14 cellular contexts compared by ENCODE assay signal in the genomic region with DNA sequence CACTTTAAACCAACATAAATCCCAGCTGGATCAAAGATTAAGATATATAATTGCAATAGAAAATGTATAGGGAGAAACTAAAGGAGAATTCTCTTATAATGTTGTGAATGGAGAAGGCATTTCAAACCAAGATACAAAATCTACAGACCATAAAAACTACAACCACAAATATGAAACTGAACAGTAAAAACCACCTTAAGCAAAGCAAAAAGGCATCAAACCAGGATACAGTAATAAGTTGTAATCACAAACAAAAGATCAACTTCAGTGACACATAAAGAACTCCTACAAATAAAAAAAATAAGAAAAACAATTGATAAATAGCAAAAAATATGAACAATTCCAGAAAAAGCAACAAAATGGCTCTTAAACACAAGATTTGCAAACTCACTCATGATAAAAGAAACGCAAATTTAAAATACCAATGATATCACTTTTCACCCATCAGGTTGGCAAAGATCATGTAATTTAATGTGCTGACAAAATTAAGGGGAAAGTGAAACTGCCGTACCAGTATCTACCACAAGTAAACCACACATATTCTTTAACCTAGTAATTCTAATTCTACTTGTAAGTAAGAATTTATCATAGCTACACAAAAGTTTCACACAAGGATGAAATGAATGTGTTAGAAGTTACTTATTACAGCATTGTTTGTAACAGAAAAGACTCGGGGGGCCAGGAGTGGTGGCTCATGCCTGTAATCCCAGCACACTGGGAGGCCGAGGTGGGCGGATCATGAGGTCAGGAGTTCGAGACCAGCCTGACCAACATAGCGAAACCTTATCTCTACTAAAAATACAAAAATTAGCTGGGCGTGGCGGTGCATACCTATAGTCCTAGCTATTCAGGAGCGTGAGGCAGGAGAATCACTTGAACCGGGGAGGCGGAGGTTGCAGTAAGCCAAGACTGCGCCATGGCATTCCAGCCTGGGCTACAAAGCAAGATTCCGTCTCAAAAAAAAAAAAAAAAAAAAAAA.
DNase-seq lines count a peak whose midpoint lies in the region; ATAC-seq and TF ChIP-seq lines count a peak whose summit lies in the region.
"Had no signal": no experiment of that assay in that cellular context is flagged by ENCODE, and none has a peak within 500 bp of the region (broad histone marks: within the 10 kb centered on the region; RNA-seq: fewer than 3 reads in every experiment).

No MANE protein-coding gene starts in this region.

- no peaks in the 10 kb centered on the region for H3K27me3 ChIP-seq in CD4-positive, CD25-positive, alpha-beta regulatory T cell (ENCODE audit: control insufficient read depth, insufficient read depth, low read length)
- H3K27me3 ChIP-seq: esophagus muscularis mucosa, Peyer's patch had no signal

- no peak for TF ChIP-seq CTCF in GM10266 (IDR thresholded peaks at IDR 0.05; ENCODE audit: control insufficient read depth, insufficient read depth, low read depth, missing control alignments)

- H3K9me3 ChIP-seq in CD4-positive, CD25-positive, alpha-beta regulatory T cell (ENCODE audit: control insufficient read depth in 2 of 2, low read length in 2 of 2), result no peaks in the 10 kb centered on the region
- H3K9me3 ChIP-seq: esophagus muscularis mucosa, Peyer's patch had no signal

- peaks cover 39% of the 10 kb centered on the region for H3K36me3 ChIP-seq in CD4-positive, CD25-positive, alpha-beta regulatory T cell (ENCODE audit: control insufficient read depth, insufficient read depth, low read length)

- no peak overlapping the region for H3K27ac ChIP-seq in CD4-positive, CD25-positive, alpha-beta regulatory T cell (ENCODE audit: insufficient read depth, low read length, poor library complexity, severe bottlenecking)
- H3K27ac ChIP-seq: esophagus muscularis mucosa, Peyer's patch had no signal

- peaks cover 26 to 58% (median 34%) of the 10 kb centered on the region in 4 donors for H3K4me1 Mint-ChIP-seq in CD4-positive, CD25-positive, alpha-beta regulatory T cell
- peaks cover 28 to 68% of the 10 kb centered on the region in 2 donors for H3K4me1 Mint-ChIP-seq in immature natural killer cell

- peak overlapping the region; percentile 9 for H3K4me3 ChIP-seq in CD4-positive, CD25-positive, alpha-beta regulatory T cell (ENCODE audit: low read depth, low read length)
- H3K4me3 ChIP-seq: esophagus muscularis mucosa, Peyer's patch had no signal

- peak in 2 of 3 donors; percentile 28 to 56 for DNase-seq in CD4-positive, CD25-positive, alpha-beta regulatory T cell
- DNase-seq in GM10266 (ENCODE audit: extremely low spot score) (peak; percentile 8), immature natural killer cell (peak; percentile 13 to 34 (median 22)), DMS53 (lab: John Stamatoyannopoulos, UW) (no peak), DMS153 treated with DMSO at 0.1 percent for 48 hours (lab: John Stamatoyannopoulos, UW; ENCODE audit: unreplicated experiment) (no peak), NCI-H526 (lab: John Stamatoyannopoulos, UW) (no peak)
- peak; percentile 65 for DNase-seq in activated CD8-positive, alpha-beta memory T cell treated with anti-CD3 and anti-CD28 coated beads, Interleukin-2, amount 50 U/mL, for 48 hours
- DNase-seq: cerebellar nuclear complex, H9, NCI-H2227 treated with DMSO at 0.1 percent for 48 hours, Peyer's patch, T-helper 9 cell had no signal

- no peaks in the 10 kb centered on the region for H3K27me3 Mint-ChIP-seq in CD4-positive, CD25-positive, alpha-beta regulatory T cell
- peaks cover 0 to 3% (median 0%) of the 10 kb centered on the region in 3 donors for H3K27me3 Mint-ChIP-seq in immature natural killer cell (ENCODE audit: low read depth in 3 of 3)

- no peaks in the 10 kb centered on the region for H3K9me3 Mint-ChIP-seq in CD4-positive, CD25-positive, alpha-beta regulatory T cell
- no peaks in the 10 kb centered on the region for H3K9me3 Mint-ChIP-seq in immature natural killer cell
- H3K9me3 Mint-ChIP-seq: H9 had no signal

- H3K36me3 Mint-ChIP-seq in CD4-positive, CD25-positive, alpha-beta regulatory T cell, result peaks cover 47% of the 10 kb centered on the region
- peaks cover 12 to 22% (median 22%) of the 10 kb centered on the region in 3 donors for H3K36me3 Mint-ChIP-seq in immature natural killer cell

- peak; percentile 47 to 67 for ATAC-seq in CD4-positive, CD25-positive, alpha-beta regulatory T cell (ENCODE audit: low read depth in 2 of 2)
- no peak for ATAC-seq in HG03571 (IDR thresholded peaks at IDR 0.05; ENCODE audit: unreplicated experiment)

- peak overlapping the region in 2 of 3 donors; percentile 17 to 70 for H3K27ac Mint-ChIP-seq in CD4-positive, CD25-positive, alpha-beta regulatory T cell
- H3K27ac Mint-ChIP-seq in immature natural killer cell, result peak overlapping the region; percentile 39 to 86 (median 72)

- H3K4me1 ChIP-seq in CD4-positive, CD25-positive, alpha-beta regulatory T cell (ENCODE audit: control insufficient read depth, insufficient read depth, low read length, poor library complexity, severe bottlenecking), result peaks cover 11% of the 10 kb centered on the region
- H3K4me1 ChIP-seq: esophagus muscularis mucosa, Peyer's patch had no signal

- H3K4me3 Mint-ChIP-seq in CD4-positive, CD25-positive, alpha-beta regulatory T cell, result peak overlapping the region in 3 of 4 donors; percentile 19 to 49 (median 24)
- peak overlapping the region; percentile 13 to 65 (median 24) for H3K4me3 Mint-ChIP-seq in immature natural killer cell
- H3K4me3 Mint-ChIP-seq: H9 had no signal

Comparison
In these comparisons a context has a peak if more than half of its experiments do, and no peak if none do; other contexts are left out.
1. DNase-seq: peak in CD4-positive, CD25-positive, alpha-beta regulatory T cell (2 of 3), GM10266 (single experiment), activated CD8-positive, alpha-beta memory T cell treated with anti-CD3 and anti-CD28 coated beads, Interleukin-2, amount 50 U/mL, for 48 hours (single experiment) and immature natural killer cell (3 of 3); none in DMS53 (single experiment), DMS153 treated with DMSO at 0.1 percent for 48 hours (single experiment) and NCI-H526 (0 of 2).